In genomic region chr3:124257332-124257864, GRCh38 we compare ENCODE assay signal across 18 cellular contexts.
DNase-seq lines count a peak whose midpoint lies in the region; ATAC-seq and TF ChIP-seq lines count a peak whose summit lies in the region.
"Had no signal": no experiment of that assay in that cellular context is flagged by ENCODE, and none has a peak within 500 bp of the region (broad histone marks: within the 10 kb centered on the region; RNA-seq: fewer than 3 reads in every experiment).

No MANE protein-coding gene starts in this region.

- H3K4me3 Mint-ChIP-seq in chondrocyte (ENCODE audit: unreplicated experiment) (no peak overlapping the region), progenitor cell of endocrine pancreas (ENCODE audit: low read depth) (no peak overlapping the region)
- no peak overlapping the region for H3K4me3 Mint-ChIP-seq in activated CD8-positive, alpha-beta memory T cell treated with anti-CD3 and anti-CD28 coated beads, Interleukin-2, amount 10 ng/mL, durations not matched to agents 7 days and 5 days
- no peak overlapping the region for H3K4me3 Mint-ChIP-seq in activated T-helper 1 cell treated with anti-CD3 and anti-CD28 coated beads, Interleukin-12 subunit alpha, Interleukin-12 subunit beta, Interleukin-2, Interleukin-4 antibody, amounts not matched to agents 30 ng/mL and 10 ng/mL and 1 ng/mL, durations not matched to agents 14 hours and 24 hours and 36 hours
- H3K4me3 Mint-ChIP-seq: activated CD4-positive, alpha-beta T cell treated with anti-CD3 and anti-CD28 coated beads, Interleukin-2, amount 10 ng/mL, durations not matched to agents 24 days and 14 days had no signal

- H3K4me3 ChIP-seq in A673 (ENCODE audit: low read depth, low read length, poor library complexity, severe bottlenecking) (no peak overlapping the region), HEK293 (ENCODE audit: low read depth, low read length) (no peak overlapping the region)
- H3K4me3 ChIP-seq: breast epithelium, mucosa of descending colon, ovary, Peyer's patch had no signal

- peaks cover 2% of the 10 kb centered on the region for H3K36me3 Mint-ChIP-seq in chondrocyte (ENCODE audit: low read depth)
- H3K36me3 Mint-ChIP-seq in progenitor cell of endocrine pancreas (ENCODE audit: insufficient read depth) = no peaks in the 10 kb centered on the region
- H3K36me3 Mint-ChIP-seq in activated CD8-positive, alpha-beta memory T cell treated with anti-CD3 and anti-CD28 coated beads, Interleukin-2, amount 10 ng/mL, durations not matched to agents 7 days and 5 days = no peaks in the 10 kb centered on the region
- H3K36me3 Mint-ChIP-seq in activated T-helper 1 cell treated with anti-CD3 and anti-CD28 coated beads, Interleukin-12 subunit alpha, Interleukin-12 subunit beta, Interleukin-2, Interleukin-4 antibody, amounts not matched to agents 30 ng/mL and 10 ng/mL and 1 ng/mL, durations not matched to agents 14 hours and 24 hours and 36 hours (ENCODE audit: low read depth) = no peaks in the 10 kb centered on the region
- H3K36me3 Mint-ChIP-seq: activated naive CD4-positive, alpha-beta T cell treated with anti-CD3 and anti-CD28 coated beads, Interleukin-2, amount 50 U/mL, for 72 hours had no signal

- H3K27ac ChIP-seq in A673 (ENCODE audit: low read depth, low read length, poor library complexity, severe bottlenecking) (no peak overlapping the region), HEK293 (ENCODE audit: extremely low read depth, low read depth, low read length) (no peak overlapping the region), caudate nucleus (ENCODE audit: low read depth, low read length) (no peak overlapping the region)
- H3K27ac ChIP-seq: ovary, Peyer's patch had no signal

- TF ChIP-seq CTCF in A673 (conservative IDR thresholded peaks at IDR 0.05; ENCODE audit: low read depth, low read length) (no peak), HEK293 (tag by site-specific recombination; IDR thresholded peaks at IDR 0.05) (no peak), chondrocyte (IDR thresholded peaks at IDR 0.05) (no peak), progenitor cell of endocrine pancreas (IDR thresholded peaks at IDR 0.05; ENCODE audit: unreplicated experiment) (no peak)

- H3K27me3 Mint-ChIP-seq in chondrocyte (ENCODE audit: low read depth) (no peaks in the 10 kb centered on the region), progenitor cell of endocrine pancreas (no peaks in the 10 kb centered on the region)
- peaks cover 15% of the 10 kb centered on the region for H3K27me3 Mint-ChIP-seq in activated CD8-positive, alpha-beta memory T cell treated with anti-CD3 and anti-CD28 coated beads, Interleukin-2, amount 10 ng/mL, durations not matched to agents 7 days and 5 days
- H3K27me3 Mint-ChIP-seq in activated T-helper 1 cell treated with anti-CD3 and anti-CD28 coated beads, Interleukin-12 subunit alpha, Interleukin-12 subunit beta, Interleukin-2, Interleukin-4 antibody, amounts not matched to agents 30 ng/mL and 10 ng/mL and 1 ng/mL, durations not matched to agents 14 hours and 24 hours and 36 hours (ENCODE audit: insufficient read depth) = peaks cover 9% of the 10 kb centered on the region

- H3K4me1 ChIP-seq in A673 (ENCODE audit: insufficient read depth, low read length, poor library complexity, severe bottlenecking) = no peaks in the 10 kb centered on the region
- no peaks in the 10 kb centered on the region for H3K4me1 ChIP-seq in HEK293 (ENCODE audit: control insufficient read depth, insufficient read depth, low read length)
- H3K4me1 ChIP-seq: breast epithelium had no signal

- no peak for ATAC-seq in HG02763 (IDR thresholded peaks at IDR 0.05; ENCODE audit: unreplicated experiment)
- no peak for ATAC-seq in activated CD8-positive, alpha-beta memory T cell treated with anti-CD3 and anti-CD28 coated beads, Interleukin-2, amount 10 ng/mL, durations not matched to agents 7 days and 5 days
- ATAC-seq: activated naive CD4-positive, alpha-beta T cell treated with anti-CD3 and anti-CD28 coated beads, Interleukin-2, amount 50 U/mL, for 72 hours; mucosa of descending colon had no signal

- no peaks in the 10 kb centered on the region for H3K9me3 ChIP-seq in A673 (ENCODE audit: low read depth, low read length, poor library complexity, severe bottlenecking)
- H3K9me3 ChIP-seq in HEK293 (ENCODE audit: control insufficient read depth, insufficient read depth, low read depth, low read length) = no peaks in the 10 kb centered on the region
- H3K9me3 ChIP-seq: breast epithelium, mucosa of descending colon, ovary, Peyer's patch had no signal

- DNase-seq in A673 (ENCODE audit: low spot score) (peak; percentile 18), chondrocyte (ENCODE audit: low spot score) (no peak), progenitor cell of endocrine pancreas (ENCODE audit: low spot score, unreplicated experiment) (no peak), caudate nucleus (lab: John Stamatoyannopoulos, UW) (no peak)
- DNase-seq in activated CD8-positive, alpha-beta memory T cell treated with anti-CD3 and anti-CD28 coated beads, Interleukin-2, amount 10 ng/mL, durations not matched to agents 7 days and 5 days = no peak
- DNase-seq in activated T-helper 1 cell treated with anti-CD3 and anti-CD28 coated beads, Interleukin-12 subunit alpha, Interleukin-12 subunit beta, Interleukin-2, Interleukin-4 antibody, amounts not matched to agents 30 ng/mL and 10 ng/mL and 1 ng/mL, durations not matched to agents 14 hours and 24 hours and 36 hours (ENCODE audit: low spot score) = no peak
- DNase-seq: activated CD4-positive, alpha-beta T cell treated with anti-CD3 and anti-CD28 coated beads, Interleukin-2, amount 10 ng/mL, durations not matched to agents 24 days and 14 days; activated T-cell treated with anti-CD3 and anti-CD28 coated beads, Interleukin-2, amount 50 U/mL, for 1 hour; COR-L47; mucosa of descending colon; NCI-H187 treated with DMSO at 0.1 percent for 48 hours; NCI-H524 treated with DMSO at 0.1 percent for 48 hours; ovary; Peyer's patch had no signal

- H3K27me3 ChIP-seq in A673 (replicated peaks; ENCODE audit: insufficient read depth, low read depth, low read length, poor library complexity) = no peaks in the 10 kb centered on the region
- H3K27me3 ChIP-seq: breast epithelium, ovary, Peyer's patch had no signal

- BruUV-seq in A673 (replicated peaks; lab: Mats Ljungman, UMichigan) = no TSS peak

- H3K36me3 ChIP-seq in A673 (ENCODE audit: insufficient read depth, low read length, poor library complexity, severe bottlenecking) (no peaks in the 10 kb centered on the region), HEK293 (ENCODE audit: control insufficient read depth in 2 of 2, insufficient read depth in 1 of 2, low read length in 2 of 2) (no peaks in the 10 kb centered on the region)
- H3K36me3 ChIP-seq: breast epithelium, ovary, Peyer's patch had no signal

- CTCF ChIA-PET in A673 (lab: Charles Lee) = no interaction called here
- CTCF ChIA-PET in HEK293 (lab: Yijun Ruan, JAX) = interaction anchor here (0.9 kb wide), 1 partner anchor 240 kb away, joined by 3 read pairs; no protein-coding TSS in a partner anchor
- CTCF ChIA-PET in activated CD8-positive, alpha-beta memory T cell treated with anti-CD3 and anti-CD28 coated beads, Interleukin-2, amount 10 ng/mL, durations not matched to agents 7 days and 5 days (lab: Charles Lee) = no interaction called here

- intact Hi-C loops in A673 (cut with micrococcal nuclease; ENCODE audit: unreplicated experiment) = no loop called here
- intact Hi-C loops in activated T-helper 1 cell treated with anti-CD3 and anti-CD28 coated beads, Interleukin-12 subunit alpha, Interleukin-12 subunit beta, Interleukin-2, Interleukin-4 antibody, amounts not matched to agents 30 ng/mL and 10 ng/mL and 1 ng/mL, durations not matched to agents 14 hours and 24 hours and 36 hours (cut with micrococcal nuclease) = no loop called here

- H3K9me3 Mint-ChIP-seq in chondrocyte (ENCODE audit: low read depth) (no peaks in the 10 kb centered on the region), progenitor cell of endocrine pancreas (ENCODE audit: low read depth) (no peaks in the 10 kb centered on the region)
- H3K9me3 Mint-ChIP-seq in activated CD8-positive, alpha-beta memory T cell treated with anti-CD3 and anti-CD28 coated beads, Interleukin-2, amount 10 ng/mL, durations not matched to agents 7 days and 5 days (ENCODE audit: low read depth) = no peaks in the 10 kb centered on the region
- no peaks in the 10 kb centered on the region for H3K9me3 Mint-ChIP-seq in activated T-helper 1 cell treated with anti-CD3 and anti-CD28 coated beads, Interleukin-12 subunit alpha, Interleukin-12 subunit beta, Interleukin-2, Interleukin-4 antibody, amounts not matched to agents 30 ng/mL and 10 ng/mL and 1 ng/mL, durations not matched to agents 14 hours and 24 hours and 36 hours
- H3K9me3 Mint-ChIP-seq: activated CD4-positive, alpha-beta T cell treated with anti-CD3 and anti-CD28 coated beads, Interleukin-2, amount 10 ng/mL, durations not matched to agents 24 days and 14 days; activated naive CD4-positive, alpha-beta T cell treated with anti-CD3 and anti-CD28 coated beads, Interleukin-2, amount 50 U/mL, for 72 hours had no signal

- H3K27ac Mint-ChIP-seq in chondrocyte (ENCODE audit: unreplicated experiment) = peak overlapping the region; percentile 8
- H3K27ac Mint-ChIP-seq in progenitor cell of endocrine pancreas = peak overlapping the region; percentile 21
- H3K27ac Mint-ChIP-seq in activated CD8-positive, alpha-beta memory T cell treated with anti-CD3 and anti-CD28 coated beads, Interleukin-2, amount 10 ng/mL, durations not matched to agents 7 days and 5 days = no peak overlapping the region
- H3K27ac Mint-ChIP-seq in activated T-helper 1 cell treated with anti-CD3 and anti-CD28 coated beads, Interleukin-12 subunit alpha, Interleukin-12 subunit beta, Interleukin-2, Interleukin-4 antibody, amounts not matched to agents 30 ng/mL and 10 ng/mL and 1 ng/mL, durations not matched to agents 14 hours and 24 hours and 36 hours = no peak overlapping the region
- H3K27ac Mint-ChIP-seq: activated CD4-positive, alpha-beta T cell treated with anti-CD3 and anti-CD28 coated beads, Interleukin-2, amount 10 ng/mL, durations not matched to agents 24 days and 14 days; activated naive CD4-positive, alpha-beta T cell treated with anti-CD3 and anti-CD28 coated beads, Interleukin-2, amount 50 U/mL, for 72 hours had no signal

- POLR2A ChIA-PET in A673 (lab: Charles Lee; ENCODE audit: low non-redundant PET) = no interaction called here
- POLR2A ChIA-PET in HEK293 (lab: Yijun Ruan, JAX) = no interaction called here

- H3K4me1 Mint-ChIP-seq in chondrocyte (ENCODE audit: low read depth) = peaks cover 36% of the 10 kb centered on the region
- H3K4me1 Mint-ChIP-seq in progenitor cell of endocrine pancreas (ENCODE audit: low read depth) = peaks cover 27% of the 10 kb centered on the region
- no peaks in the 10 kb centered on the region for H3K4me1 Mint-ChIP-seq in activated CD8-positive, alpha-beta memory T cell treated with anti-CD3 and anti-CD28 coated beads, Interleukin-2, amount 10 ng/mL, durations not matched to agents 7 days and 5 days
- no peaks in the 10 kb centered on the region for H3K4me1 Mint-ChIP-seq in activated T-helper 1 cell treated with anti-CD3 and anti-CD28 coated beads, Interleukin-12 subunit alpha, Interleukin-12 subunit beta, Interleukin-2, Interleukin-4 antibody, amounts not matched to agents 30 ng/mL and 10 ng/mL and 1 ng/mL, durations not matched to agents 14 hours and 24 hours and 36 hours (ENCODE audit: low read depth)
- H3K4me1 Mint-ChIP-seq: activated CD4-positive, alpha-beta T cell treated with anti-CD3 and anti-CD28 coated beads, Interleukin-2, amount 10 ng/mL, durations not matched to agents 24 days and 14 days had no signal

Comparison
In these comparisons a context has a peak if more than half of its experiments do, and no peak if none do; other contexts are left out.
1. H3K27ac Mint-ChIP-seq: peak in chondrocyte (single experiment) and progenitor cell of endocrine pancreas (single experiment); none in activated CD8-positive, alpha-beta memory T cell treated with anti-CD3 and anti-CD28 coated beads, Interleukin-2, amount 10 ng/mL, durations not matched to agents 7 days and 5 days (single experiment) and activated T-helper 1 cell treated with anti-CD3 and anti-CD28 coated beads, Interleukin-12 subunit alpha, Interleukin-12 subunit beta, Interleukin-2, Interleukin-4 antibody, amounts not matched to agents 30 ng/mL and 10 ng/mL and 1 ng/mL, durations not matched to agents 14 hours and 24 hours and 36 hours (single experiment).